In genomic region chr2:3959372-3959771, GRCh38 we compare ENCODE assay signal across 8 cellular contexts.
DNase-seq lines count a peak whose midpoint lies in the region; ATAC-seq and TF ChIP-seq lines count a peak whose summit lies in the region.

No MANE protein-coding gene starts in this region.

- POLR2A ChIA-PET in RWPE1 (lab: Yijun Ruan, JAX; ENCODE audit: low non-redundant PET): no interaction called here

- H3K27ac ChIP-seq in RWPE1: no peak overlapping the region

- no peak for TF ChIP-seq EP300 in Ishikawa (IDR thresholded peaks at IDR 0.05; ENCODE audit: borderline replicate concordance)

- peak; percentile 82 for TF ChIP-seq CTCF in RWPE1 (conservative IDR thresholded peaks at IDR 0.05; ENCODE audit: low read depth)

- peak; percentile 82 for TF ChIP-seq RAD21 in Ishikawa (IDR thresholded peaks at IDR 0.05; ENCODE audit: low read depth)

- CTCF ChIA-PET in RWPE1 (lab: Yijun Ruan, JAX): interaction anchor here (0.5 to 1.0 kb wide), 7 partner anchors 17 to 1762 kb away, joined by 3 to 7 read pairs (median 3); no protein-coding TSS in a partner anchor

- peak; percentile 0 for DNase-seq in EL
- DNase-seq in RWPE1 (ENCODE audit: low spot score): peak; percentile 45
- peak; percentile 10 for DNase-seq in foreskin melanocyte
- DNase-seq in smooth muscle cell of the brain vasculature (ENCODE audit: low read depth, low spot score): peak; percentile 1

- ATAC-seq in GM19324 (IDR thresholded peaks at IDR 0.05; ENCODE audit: low FRiP score, unreplicated experiment) (no peak), HG03139 (IDR thresholded peaks at IDR 0.05; ENCODE audit: unreplicated experiment) (no peak)
- no peak for ATAC-seq in activated CD4-positive, CD25-positive, alpha-beta regulatory T cell treated with anti-CD3 and anti-CD28 coated beads, Interleukin-2, amount 50 U/mL, for 24 hours

TF ChIP-seq in Ishikawa, 13 proteins besides CTCF, POLR2A, EP300 and RAD21:
- TF ChIP-seq TCF12 (IDR thresholded peaks at IDR 0.05; ENCODE audit: low read depth) (no peak), FOXM1 (IDR thresholded peaks at IDR 0.05; ENCODE audit: borderline replicate concordance, low read depth) (no peak), CEBPB (IDR thresholded peaks at IDR 0.05) (no peak), YY1 (IDR thresholded peaks at IDR 0.05; ENCODE audit: low read depth) (no peak), ZBTB7A (IDR thresholded peaks at IDR 0.05; ENCODE audit: low read depth) (no peak), CREB1 (IDR thresholded peaks at IDR 0.05; ENCODE audit: low read depth) (no peak), EGR1 (IDR thresholded peaks at IDR 0.05) (no peak), REST (IDR thresholded peaks at IDR 0.05; ENCODE audit: low read depth) (no peak), TEAD4 (IDR thresholded peaks at IDR 0.05) (no peak), MAX (IDR thresholded peaks at IDR 0.05) (no peak), USF1 (IDR thresholded peaks at IDR 0.05) (no peak), NFIC (IDR thresholded peaks at IDR 0.05) (no peak), TAF1 (IDR thresholded peaks at IDR 0.05; ENCODE audit: low read depth) (no peak)
